In the genomic region with DNA sequence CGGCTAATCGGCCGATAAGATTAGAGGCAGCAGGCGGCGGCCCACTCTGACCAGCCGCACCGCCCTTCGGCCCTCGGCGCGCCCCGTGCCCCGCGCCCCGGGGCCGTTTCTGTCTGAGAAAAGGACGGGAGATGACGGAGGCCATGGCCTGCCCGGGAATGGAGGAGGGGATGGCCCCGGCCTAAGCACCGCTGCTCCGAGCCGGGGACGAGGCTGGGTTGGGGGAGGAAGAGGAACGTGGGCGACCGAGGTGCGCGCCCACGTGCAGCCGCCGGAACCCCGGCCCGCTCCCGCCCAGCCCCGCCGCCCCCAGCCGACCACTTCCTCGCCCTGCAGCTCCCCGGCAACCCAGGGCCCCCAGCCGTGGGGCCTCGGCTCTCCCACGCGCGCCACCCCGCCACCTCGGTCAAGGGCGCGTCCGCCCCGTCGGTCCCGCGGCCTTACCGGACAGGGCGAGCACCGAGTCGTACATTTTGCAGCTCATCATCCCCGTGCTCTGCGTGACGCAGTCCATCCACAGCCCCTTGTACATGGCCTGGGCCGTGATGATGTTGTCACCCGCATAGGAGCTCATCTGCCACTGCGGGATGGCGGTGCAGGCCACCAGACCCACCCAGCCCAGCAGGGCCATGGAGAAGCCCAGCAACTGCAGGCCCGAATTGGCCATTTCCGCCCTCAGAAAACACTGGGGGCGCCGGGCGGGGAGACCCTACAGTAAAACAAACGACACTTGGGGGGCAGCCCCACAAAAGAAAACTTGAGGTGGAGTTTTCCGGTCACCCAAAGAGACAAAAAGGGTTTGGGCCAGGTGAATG, we compare ENCODE assay signal across 8 cellular contexts. TPM values are rescaled to one million over a fixed set of nuclear protein-coding genes. Genes with fewer than 3 reads are reported as not detected.
DNase-seq lines count a peak whose midpoint lies in the region; ATAC-seq, FAIRE-seq and TF ChIP-seq lines count a peak whose summit lies in the region.

No MANE protein-coding gene starts in this region.

- H3K4me3 Mint-ChIP-seq in chondrocyte (ENCODE audit: unreplicated experiment), result peak overlapping the region; percentile 61

- H3K79me2 ChIP-seq in ACC112 (ENCODE audit: control insufficient read depth, insufficient read depth, low read length, unreplicated experiment), result no peaks in the 10 kb centered on the region

- TF ChIP-seq EP300 in Ishikawa (IDR thresholded peaks at IDR 0.05; ENCODE audit: borderline replicate concordance), result no peak
- TF ChIP-seq EP300 in tibial nerve (IDR thresholded peaks at IDR 0.05), result no peak

- peaks cover 16% of the 10 kb centered on the region for H3K36me3 Mint-ChIP-seq in chondrocyte (ENCODE audit: low read depth)

- intact Hi-C loops in lower lobe of right lung (cut with DNase I), result no loop called here

- H3K4me3 ChIP-seq in ACC112 (ENCODE audit: low read depth, low read length), result peak overlapping the region; percentile 59
- peak overlapping the region; percentile 67 for H3K4me3 ChIP-seq in lower lobe of right lung
- H3K4me3 ChIP-seq in tibial nerve, result peak overlapping the region; percentile 18 to 49 (median 44)

- H3K36me3 ChIP-seq in ACC112 (ENCODE audit: insufficient read depth, low read length) (peaks cover 12% of the 10 kb centered on the region), lower lobe of right lung (peaks cover 26% of the 10 kb centered on the region), tibial nerve (peaks cover 0 to 35% (median 0%) of the 10 kb centered on the region in 3 donors)

- no peak for FAIRE-seq in H54 (lab: Jason Lieb, UNC)

- H3K27ac ChIP-seq in ACC112 (ENCODE audit: low read depth, low read length) (no peak overlapping the region), lower lobe of right lung (peak overlapping the region; percentile 88), tibial nerve (peak overlapping the region in 1 of 4 donors; percentile 58)

- TF ChIP-seq RAD21 in Ishikawa (IDR thresholded peaks at IDR 0.05; ENCODE audit: low read depth), result no peak

- DNase-seq in chondrocyte (ENCODE audit: low spot score), result no peak
- peak; percentile 55 for DNase-seq in lower lobe of right lung
- no peak for DNase-seq in tibial nerve (ENCODE audit: low spot score in 2 of 2)
- DNase-seq in H54 (ENCODE audit: insufficient read length, low spot score), result no peak
- no peak for DNase-seq in NCI-H2081 (lab: John Stamatoyannopoulos, UW)

- H3K27me3 ChIP-seq in ACC112 (ENCODE audit: insufficient read depth, low read length) (peaks cover 16% of the 10 kb centered on the region), lower lobe of right lung (ENCODE audit: low read depth) (peaks cover 21% of the 10 kb centered on the region), tibial nerve (peaks cover 0 to 47% of the 10 kb centered on the region in 2 donors)

- H2AFZ ChIP-seq in ACC112 (ENCODE audit: low read length, unreplicated experiment), result peak overlapping the region; percentile 56

- ATAC-seq in lower lobe of right lung (peak; percentile 28 to 31), GM21381 (IDR thresholded peaks at IDR 0.05; ENCODE audit: unreplicated experiment) (no peak)

- H3K4me1 Mint-ChIP-seq in chondrocyte (ENCODE audit: low read depth), result peaks cover 27% of the 10 kb centered on the region

- H3K27ac Mint-ChIP-seq in chondrocyte (ENCODE audit: unreplicated experiment), result no peak overlapping the region

- peaks cover 29% of the 10 kb centered on the region for H3K4me1 ChIP-seq in ACC112 (ENCODE audit: control insufficient read depth, insufficient read depth, low read length, unreplicated experiment)
- H3K4me1 ChIP-seq in lower lobe of right lung, result peaks cover 52% of the 10 kb centered on the region
- peaks cover 0 to 38% (median 13%) of the 10 kb centered on the region in 4 donors for H3K4me1 ChIP-seq in tibial nerve

- H3K9me3 ChIP-seq in lower lobe of right lung (no peaks in the 10 kb centered on the region), tibial nerve (no peaks in the 10 kb centered on the region)

- no peak for TF ChIP-seq CTCF in chondrocyte (IDR thresholded peaks at IDR 0.05)
- no peak for TF ChIP-seq CTCF in lower lobe of right lung (IDR thresholded peaks at IDR 0.05)
- no peak for TF ChIP-seq CTCF in tibial nerve (IDR thresholded peaks at IDR 0.05)

- H3K27me3 Mint-ChIP-seq in chondrocyte (ENCODE audit: low read depth), result peaks cover 11% of the 10 kb centered on the region

- WGBS in tibial nerve, 2 donors, result 5 to 23% methylated on average over 6 to 35 of the region's 72 CpGs

- H3K9me3 Mint-ChIP-seq in chondrocyte (ENCODE audit: low read depth), result no peaks in the 10 kb centered on the region

- no peak for TF ChIP-seq POLR2A in tibial nerve (IDR thresholded peaks at IDR 0.05)
- no peak for TF ChIP-seq POLR2A in H54 (IDR thresholded peaks at IDR 0.05; ENCODE audit: low read depth, low read length)

TF ChIP-seq in Ishikawa, 13 proteins besides CTCF, POLR2A, EP300 and RAD21:
- TF ChIP-seq YY1 (IDR thresholded peaks at IDR 0.05; ENCODE audit: low read depth) (0 out of 2 replicates have a peak, but pooled peaks have one; percentile 31), CREB1 (IDR thresholded peaks at IDR 0.05; ENCODE audit: low read depth) (no peak)
- TF ChIP-seq, protein P1, sequence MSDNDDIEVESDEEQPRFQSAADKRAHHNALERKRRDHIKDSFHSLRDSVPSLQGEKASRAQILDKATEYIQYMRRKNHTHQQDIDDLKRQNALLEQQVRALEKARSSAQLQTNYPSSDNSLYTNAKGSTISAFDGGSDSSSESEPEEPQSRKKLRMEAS (IDR thresholded peaks at IDR 0.05), result 0 out of 2 replicates have a peak, but pooled peaks have one; percentile 35

RNA-seq across cellular contexts. Expression of a gene that starts 0.7 kb away (rescaled TPM):
- total RNA-seq in chondrocyte (0.42 to 0.54 TPM (median 0.46 TPM) in 3 replicates), lower lobe of right lung (98.7 TPM), tibial nerve (1 to 10 TPM in 3 of 4 donors, not detected in 1; 2.0 to 5.9 (median 2.4) TPM)

RNA-seq across cellular contexts. Expression of a gene that starts 9.6 kb away (rescaled TPM):
- 24.9 to 32.7 TPM (median 25.8 TPM) in 3 replicates for total RNA-seq in chondrocyte
- total RNA-seq in lower lobe of right lung, result 33.2 TPM
- total RNA-seq in tibial nerve, result 10 to 100 TPM; 21.9 to 28.7 (median 25.0) TPM

RNA-seq across cellular contexts. Expression of a gene that starts 10.1 kb away (rescaled TPM):
- total RNA-seq in chondrocyte (105 to 118 TPM (median 111 TPM) in 3 replicates), lower lobe of right lung (140 TPM), tibial nerve (10 to 100 TPM; 38.5 to 82.2 (median 65.9) TPM)

RNA-seq across cellular contexts. Expression of a gene that starts 19.3 kb away (rescaled TPM):
- total RNA-seq in chondrocyte, result 449 to 459 TPM (median 455 TPM) in 3 replicates
- 587 TPM for total RNA-seq in lower lobe of right lung
- total RNA-seq in tibial nerve, result 100 to 1,000 TPM; 402 to 515 (median 456) TPM

RNA-seq across cellular contexts. Expression of a gene that starts 19.9 kb away (rescaled TPM):
- total RNA-seq in chondrocyte (0.15 to 0.38 TPM (median 0.30 TPM) in 3 replicates), lower lobe of right lung (1.1 TPM), tibial nerve (10 to 100 TPM in 1 of 4 donors, 1 to 10 TPM in 3; 5.2 to 20.1 (median 6.2) TPM)

Comparison
In these comparisons a context has a peak if more than half of its experiments do, and no peak if none do; other contexts are left out.
1. RNA of a gene that starts 0.7 kb away (total RNA-seq): 98.7 TPM in lower lobe of right lung (single experiment); 2.0 to 5.9 TPM in tibial nerve and 0.42 to 0.54 TPM in chondrocyte; every median in the first group is over 10 times any median in the second.
2. Peak in every context shown above with its lines, with median percentiles within 50 percentile points of each other: H3K4me3 ChIP-seq.